22 cellular contexts compared by ENCODE assay signal in the genomic region with DNA sequence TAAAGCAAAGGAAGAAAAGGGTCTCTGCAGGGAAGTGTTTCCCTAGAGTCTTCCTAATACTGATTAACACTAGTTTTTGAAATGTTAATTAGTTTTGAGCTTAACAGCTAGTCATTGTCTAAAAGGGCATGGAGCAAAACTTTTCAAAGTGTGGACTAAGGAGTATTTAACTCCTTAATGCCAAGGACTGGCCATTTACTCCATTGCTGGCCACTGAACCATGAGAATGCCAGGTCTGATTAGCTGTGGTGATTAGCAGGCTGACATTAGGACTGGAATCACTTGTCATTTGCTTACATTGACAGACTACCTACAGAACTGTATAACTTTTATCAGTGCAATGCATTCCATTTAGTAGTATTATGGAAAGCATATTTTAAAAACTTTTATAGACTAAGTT.
DNase-seq lines count a peak whose midpoint lies in the region; ATAC-seq, FAIRE-seq and TF ChIP-seq lines count a peak whose summit lies in the region.
"Had no signal": no experiment of that assay in that cellular context is flagged by ENCODE, and none has a peak within 500 bp of the region (broad histone marks: within the 10 kb centered on the region; RNA-seq: fewer than 3 reads in every experiment).

No MANE protein-coding gene starts in this region.

- H3K4me1 ChIP-seq in BE2C (peaks cover 4% of the 10 kb centered on the region), GM23338 (ENCODE audit: insufficient read depth) (peaks cover 3% of the 10 kb centered on the region; the same call in 1 of the 2 replicates), neural progenitor cell (peaks cover 37% of the 10 kb centered on the region), uterus (no peaks in the 10 kb centered on the region), kidney (ENCODE audit: control insufficient read depth in 1 of 2, insufficient read depth in 1 of 2, low read depth in 1 of 2, low read length in 2 of 2) (no peaks in the 10 kb centered on the region)
- H3K4me1 ChIP-seq: A549 had no signal

- intact Hi-C loops in uterus (cut with DNase I; ENCODE audit: low total_unique reads): no loop called here
- intact Hi-C loops in kidney (cut with DNase I): no loop called here

- no peak for FAIRE-seq in kidney (lab: Jason Lieb, UNC)
- FAIRE-seq: GM12878, H1 had no signal

- ATAC-seq in GM23338 (peak; percentile 36; the same call in 2 of the 3 replicates), GM18858 (IDR thresholded peaks at IDR 0.05; ENCODE audit: unreplicated experiment) (no peak)
- ATAC-seq: A549, GM12878, HCT116 had no signal

- H3K9me2 ChIP-seq in GM23338 (ENCODE audit: insufficient read depth): no peaks in the 10 kb centered on the region

- H3K4me3 Mint-ChIP-seq in GM23338 (no peak overlapping the region), neural progenitor cell (no peak overlapping the region)
- H3K4me3 Mint-ChIP-seq: CD4-positive, alpha-beta memory T cell; H9 had no signal

- H3K4me2 ChIP-seq in GM23338 (no peak overlapping the region), neural progenitor cell (peak overlapping the region; percentile 72)
- H3K4me2 ChIP-seq: A549 had no signal

- H3K79me2 ChIP-seq in GM23338 (replicated peaks; ENCODE audit: insufficient read depth) (no peaks in the 10 kb centered on the region), neural progenitor cell (ENCODE audit: low read depth) (no peaks in the 10 kb centered on the region)

- no peaks in the 10 kb centered on the region for H3K36me3 ChIP-seq in BE2C
- no peaks in the 10 kb centered on the region for H3K36me3 ChIP-seq in GM23338 (ENCODE audit: insufficient read depth)
- H3K36me3 ChIP-seq in neural progenitor cell: no peaks in the 10 kb centered on the region
- no peaks in the 10 kb centered on the region for H3K36me3 ChIP-seq in uterus
- no peaks in the 10 kb centered on the region for H3K36me3 ChIP-seq in kidney (ENCODE audit: control insufficient read depth in 1 of 2, insufficient read depth in 2 of 2, low read length in 2 of 2)

- H3K4me1 Mint-ChIP-seq in GM23338: peaks cover 5% of the 10 kb centered on the region; the same call in 1 of the 3 replicates
- H3K4me1 Mint-ChIP-seq in neural progenitor cell: peaks cover 17% of the 10 kb centered on the region
- H3K4me1 Mint-ChIP-seq: CD4-positive, alpha-beta memory T cell had no signal

- H2AFZ ChIP-seq in GM23338 (no peak overlapping the region), neural progenitor cell (replicated peaks) (no peak overlapping the region)

- no peak overlapping the region for H3K4me3 ChIP-seq in BE2C (ENCODE audit: low read depth, low read length)
- H3K4me3 ChIP-seq in GM23338: no peak overlapping the region
- H3K4me3 ChIP-seq in neural progenitor cell: peak overlapping the region; percentile 28
- no peak overlapping the region for H3K4me3 ChIP-seq in uterus
- no peak overlapping the region for H3K4me3 ChIP-seq in kidney (ENCODE audit: low read length in 2 of 2)
- H3K4me3 ChIP-seq: A549, GM12878 had no signal

- no peaks in the 10 kb centered on the region for H3K9me3 Mint-ChIP-seq in GM23338
- H3K9me3 Mint-ChIP-seq in neural progenitor cell: peaks cover 2% of the 10 kb centered on the region
- H3K9me3 Mint-ChIP-seq: H9 had no signal

- no peaks in the 10 kb centered on the region for H3K27me3 ChIP-seq in BE2C
- no peaks in the 10 kb centered on the region for H3K27me3 ChIP-seq in GM23338 (ENCODE audit: insufficient read depth)
- no peaks in the 10 kb centered on the region for H3K27me3 ChIP-seq in neural progenitor cell
- H3K27me3 ChIP-seq in uterus: no peaks in the 10 kb centered on the region

- no peaks in the 10 kb centered on the region for H3K36me3 Mint-ChIP-seq in GM23338 (ENCODE audit: low read depth)
- peaks cover 4% of the 10 kb centered on the region for H3K36me3 Mint-ChIP-seq in neural progenitor cell
- H3K36me3 Mint-ChIP-seq: CD4-positive, alpha-beta memory T cell had no signal

- H3K27ac ChIP-seq in GM23338 (ENCODE audit: low read depth) (no peak overlapping the region), neural progenitor cell (peak overlapping the region; percentile 57), uterus (no peak overlapping the region), kidney (ENCODE audit: low read depth in 2 of 2, low read length in 2 of 2) (no peak overlapping the region)
- H3K27ac ChIP-seq: A549 had no signal

- no peak overlapping the region for H3K27ac Mint-ChIP-seq in GM23338
- no peak overlapping the region for H3K27ac Mint-ChIP-seq in neural progenitor cell
- H3K27ac Mint-ChIP-seq: CD4-positive, alpha-beta memory T cell; H9 had no signal

- no peak overlapping the region for H3K9ac ChIP-seq in neural progenitor cell
- no peak overlapping the region for H3K9ac ChIP-seq in kidney (ENCODE audit: low read length in 2 of 2)

- peak; percentile 29 for DNase-seq in BE2C
- peak; percentile 5 for DNase-seq in GM23338 (ENCODE audit: low spot score)
- DNase-seq in ecto neural progenitor cell (ENCODE audit: low spot score): peak; percentile 56
- DNase-seq in neural progenitor cell (ENCODE audit: low spot score): peak; percentile 87
- DNase-seq in uterus: no peak
- DNase-seq in kidney: no peak
- no peak for DNase-seq in GDM1 (lab: John Stamatoyannopoulos, UW)
- DNase-seq: 8988T; ACHN; AML-193; C1 segment of cervical spinal cord; Calu3; CD4-positive, alpha-beta memory T cell; COR-L47; DMS153; DND-41; H9 had no signal

- TF ChIP-seq CTCF in BE2C (IDR thresholded peaks at IDR 0.05; ENCODE audit: low read depth, low read length): no peak
- no peak for TF ChIP-seq CTCF in GM23338 (conservative IDR thresholded peaks at IDR 0.05; ENCODE audit: low read depth in 2 of 2)
- no peak for TF ChIP-seq CTCF in neural progenitor cell (IDR thresholded peaks at IDR 0.05)
- TF ChIP-seq CTCF in uterus (IDR thresholded peaks at IDR 0.05): no peak
- no peak for TF ChIP-seq CTCF in kidney (IDR thresholded peaks at IDR 0.05; ENCODE audit: borderline replicate concordance, extremely low read depth, insufficient read depth)

- no peak for TF ChIP-seq POLR2A in uterus (IDR thresholded peaks at IDR 0.05)

- H3K9me3 ChIP-seq in BE2C: no peaks in the 10 kb centered on the region
- no peaks in the 10 kb centered on the region for H3K9me3 ChIP-seq in neural progenitor cell (ENCODE audit: low read depth)
- H3K9me3 ChIP-seq in uterus: no peaks in the 10 kb centered on the region
- no peaks in the 10 kb centered on the region for H3K9me3 ChIP-seq in kidney (ENCODE audit: control insufficient read depth in 1 of 2, low read length in 2 of 2)
- H3K9me3 ChIP-seq: A549 had no signal

- H3K27me3 Mint-ChIP-seq in GM23338 (ENCODE audit: insufficient read depth, low read depth, poor library complexity): no peaks in the 10 kb centered on the region
- no peaks in the 10 kb centered on the region for H3K27me3 Mint-ChIP-seq in neural progenitor cell (ENCODE audit: insufficient read depth, low read depth)
- H3K27me3 Mint-ChIP-seq: CD4-positive, alpha-beta memory T cell had no signal

- no peaks in the 10 kb centered on the region for H4K20me1 ChIP-seq in GM23338 (replicated peaks; ENCODE audit: insufficient read depth)
- no peaks in the 10 kb centered on the region for H4K20me1 ChIP-seq in neural progenitor cell (ENCODE audit: low read depth)

- no peaks in the 10 kb centered on the region for H3F3A ChIP-seq in GM23338 (replicated peaks; ENCODE audit: low read depth)
- H3F3A ChIP-seq in neural progenitor cell (ENCODE audit: low read depth): peaks cover 14% of the 10 kb centered on the region

TF ChIP-seq in GM23338, 12 proteins besides CTCF, POLR2A, EP300 and RAD21:
- TF ChIP-seq, protein P1, sequence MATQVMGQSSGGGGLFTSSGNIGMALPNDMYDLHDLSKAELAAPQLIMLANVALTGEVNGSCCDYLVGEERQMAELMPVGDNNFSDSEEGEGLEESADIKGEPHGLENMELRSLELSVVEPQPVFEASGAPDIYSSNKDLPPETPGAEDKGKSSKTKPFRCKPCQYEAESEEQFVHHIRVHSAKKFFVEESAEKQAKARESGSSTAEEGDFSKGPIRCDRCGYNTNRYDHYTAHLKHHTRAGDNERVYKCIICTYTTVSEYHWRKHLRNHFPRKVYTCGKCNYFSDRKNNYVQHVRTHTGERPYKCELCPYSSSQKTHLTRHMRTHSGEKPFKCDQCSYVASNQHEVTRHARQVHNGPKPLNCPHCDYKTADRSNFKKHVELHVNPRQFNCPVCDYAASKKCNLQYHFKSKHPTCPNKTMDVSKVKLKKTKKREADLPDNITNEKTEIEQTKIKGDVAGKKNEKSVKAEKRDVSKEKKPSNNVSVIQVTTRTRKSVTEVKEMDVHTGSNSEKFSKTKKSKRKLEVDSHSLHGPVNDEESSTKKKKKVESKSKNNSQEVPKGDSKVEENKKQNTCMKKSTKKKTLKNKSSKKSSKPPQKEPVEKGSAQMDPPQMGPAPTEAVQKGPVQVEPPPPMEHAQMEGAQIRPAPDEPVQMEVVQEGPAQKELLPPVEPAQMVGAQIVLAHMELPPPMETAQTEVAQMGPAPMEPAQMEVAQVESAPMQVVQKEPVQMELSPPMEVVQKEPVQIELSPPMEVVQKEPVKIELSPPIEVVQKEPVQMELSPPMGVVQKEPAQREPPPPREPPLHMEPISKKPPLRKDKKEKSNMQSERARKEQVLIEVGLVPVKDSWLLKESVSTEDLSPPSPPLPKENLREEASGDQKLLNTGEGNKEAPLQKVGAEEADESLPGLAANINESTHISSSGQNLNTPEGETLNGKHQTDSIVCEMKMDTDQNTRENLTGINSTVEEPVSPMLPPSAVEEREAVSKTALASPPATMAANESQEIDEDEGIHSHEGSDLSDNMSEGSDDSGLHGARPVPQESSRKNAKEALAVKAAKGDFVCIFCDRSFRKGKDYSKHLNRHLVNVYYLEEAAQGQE (IDR thresholded peaks at IDR 0.05; ENCODE audit: unreplicated experiment): no peak
- TF ChIP-seq NANOG (IDR thresholded peaks at IDR 0.05; ENCODE audit: borderline replicate concordance) (no peak), CREB1 (CRISPR knock-in tag; IDR thresholded peaks at IDR 0.05; ENCODE audit: low read depth) (no peak), EZH2 (IDR thresholded peaks at IDR 0.05; ENCODE audit: low read depth, unreplicated experiment) (no peak), POLR2AphosphoS5 (IDR thresholded peaks at IDR 0.05; ENCODE audit: low read depth) (no peak)

Comparison
In these comparisons a context has a peak if more than half of its experiments do, and no peak if none do; other contexts are left out.
1. DNase-seq: peak in BE2C (single experiment), GM23338 (single experiment), ecto neural progenitor cell (single experiment) and neural progenitor cell (single experiment); none in uterus (0 of 2), kidney (single experiment) and GDM1 (single experiment).